Comparison of ENCODE assay signal across 28 cellular contexts in the genomic region with DNA sequence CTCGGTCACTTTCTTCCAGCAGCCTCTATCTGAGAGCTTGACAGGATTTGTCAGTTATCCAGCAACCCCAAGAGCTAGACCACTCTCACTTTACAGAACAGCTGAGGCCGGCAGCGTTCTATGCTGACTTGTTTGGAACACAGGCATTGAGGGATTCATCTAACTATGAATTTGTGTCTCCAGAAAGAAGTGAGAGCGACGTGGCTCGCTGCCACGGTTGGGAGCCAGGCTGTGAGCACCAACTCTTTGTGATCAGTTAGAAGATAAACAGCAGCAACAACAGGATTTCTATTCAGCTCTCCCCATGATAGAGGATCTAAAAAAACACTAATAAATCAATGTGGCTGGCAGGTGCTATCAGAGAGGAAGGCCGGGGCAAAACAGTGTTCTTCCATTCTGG. TPM values are rescaled to one million over a fixed set of nuclear protein-coding genes. Genes with fewer than 3 reads are reported as not detected.
"Had no signal": no experiment of that assay in that cellular context is flagged by ENCODE, and none has a peak within 500 bp of the region (broad histone marks: within the 10 kb centered on the region; RNA-seq: fewer than 3 reads in every experiment).

No MANE protein-coding gene starts in this region.

- DNase-seq: activated CD4-positive, alpha-beta T cell treated with anti-CD3 and anti-CD28 coated beads for 4 hours; activated CD8-positive, alpha-beta memory T cell treated with anti-CD3 and anti-CD28 coated beads, Interleukin-2, amount 50 U/mL, for 4 hours; activated CD8-positive, alpha-beta T cell treated with anti-CD3 and anti-CD28 coated beads for 36 hours; activated gamma-delta T cell treated with Interleukin-2 at 50 U/mL for 16 hours; activated naive CD4-positive, alpha-beta T cell treated with anti-CD3 and anti-CD28 coated beads, Interleukin-2, amount 10 ng/mL, durations not matched to agents 7 days and 5 days; activated naive CD8-positive, alpha-beta T cell treated with anti-CD3 and anti-CD28 coated beads for 36 hours; activated T-cell treated with anti-CD3 and anti-CD28 coated beads, Interleukin-2, amount 50 U/mL, for 72 hours; caudate nucleus; MG63; MV-4-11; NCI-H1092 treated with DMSO at 0.1 percent for 48 hours; NCI-H1436 treated with DMSO at 0.1 percent for 48 hours; NCI-H187; NCI-H2081; NCI-H510A treated with DMSO at 0.1 percent for 48 hours; NCI-H69; NK-92 treated with Interleukin-12 subunit alpha and Interleukin-12 subunit beta, amount 100 ng/mL, for 24 hours; OCI-M1; Right ventricle myocardium superior; T-helper 1 cell had no signal

- H3K9ac ChIP-seq: KMS-11 had no signal

- H3K9me3 ChIP-seq: MG63, SJSA1 had no signal

- H3K27ac ChIP-seq: KMS-11, RWPE1, SJSA1 had no signal

- H3K36me3 ChIP-seq: MG63, SJSA1 had no signal

- ATAC-seq: activated CD4-positive, CD25-positive, alpha-beta regulatory T cell treated with anti-CD3 and anti-CD28 coated beads, Interleukin-2, amount 50 U/mL, for 24 hours; activated CD8-positive, alpha-beta T cell treated with anti-CD3 and anti-CD28 coated beads for 36 hours; activated T-cell treated with anti-CD3 and anti-CD28 coated beads, Interleukin-2, amount 50 U/mL, for 72 hours; Panc1 had no signal

- H3K27me3 ChIP-seq: MG63, SJSA1 had no signal

- H3K4me3 ChIP-seq: MG63, SJSA1 had no signal

- H3K4me2 ChIP-seq: KMS-11 had no signal

RNA-seq across cellular contexts. Expression of a gene that starts 58.6 kb away (rescaled TPM):
- total RNA-seq: activated naive CD8-positive, alpha-beta T cell treated with anti-CD3 and anti-CD28 coated beads for 36 hours; activated T-helper 2 cell treated with anti-CD3 and anti-CD28 coated beads, Interferon-gamma antibody, Interleukin-2, Interleukin-4, amounts not matched to agents 10 μg/mL and 5 μg/mL and 100 μg/mL, durations not matched to agents 14 hours and 24 hours and 36 hours; T-helper 2 cell treated with Interferon-gamma antibody and Interleukin-4, amounts not matched to agents 100 ng/mL and 5 ng/mL, for 36 hours had no signal
- polyA plus RNA-seq: IgD-negative memory B cell had no signal
